ENCODE assay signal across 24 cellular contexts in the genomic region with DNA sequence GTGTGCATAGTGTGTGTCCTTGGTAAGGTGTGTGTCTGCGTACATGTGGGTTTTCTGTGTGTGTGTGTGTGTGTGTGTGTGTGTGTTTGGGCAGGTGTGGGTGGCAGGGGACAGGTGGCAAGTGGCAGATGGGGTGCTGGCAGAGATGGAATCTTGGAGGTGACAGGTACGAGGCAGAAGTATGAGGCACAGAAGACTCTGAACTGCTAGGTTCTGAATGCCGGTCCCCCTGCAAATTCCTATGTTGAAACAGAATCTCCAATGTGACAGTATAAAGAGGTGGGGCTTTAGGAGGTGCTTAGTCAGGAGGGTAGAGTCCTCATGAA.
"Had no signal": no experiment of that assay in that cellular context is flagged by ENCODE, and none has a peak within 500 bp of the region (broad histone marks: within the 10 kb centered on the region; RNA-seq: fewer than 3 reads in every experiment).

No MANE protein-coding gene starts in this region.

- H3K27me3 Mint-ChIP-seq: stimulated activated naive CD8-positive, alpha-beta T cell treated with anti-CD3 and anti-CD28 coated beads, Interleukin-15, amount 100 ng/mL, for 72 hours; type B pancreatic cell had no signal

- DNase-seq: dermis blood vessel endothelial cell; effector memory CD8-positive, alpha-beta T cell; hypothalamus; immature natural killer cell; kidney glomerular epithelial cell; left colon; left ventricle myocardium superior; lower lobe of right lung; nephron progenitor cell; occipital lobe; small intestine; stimulated activated CD4-positive, alpha-beta T cell treated with anti-CD3 and anti-CD28 coated beads, Interleukin-15, amount 100 ng/mL, for 24 hours; stimulated activated CD4-positive, alpha-beta T cell treated with anti-CD3 and anti-CD28 coated beads, Interleukin-2, amount 100 ng/mL, for 48 hours; stimulated activated naive CD4-positive, alpha-beta T cell; stimulated activated naive CD8-positive, alpha-beta T cell treated with anti-CD3 and anti-CD28 coated beads, Interleukin-15, amount 100 ng/mL, for 72 hours; uterus had no signal

- ATAC-seq: effector memory CD8-positive, alpha-beta T cell; left colon; left ventricle myocardium superior; lower lobe of right lung; naive thymus-derived CD8-positive, alpha-beta T cell; right lobe of liver; stimulated activated naive CD8-positive, alpha-beta T cell treated with anti-CD3 and anti-CD28 coated beads, Interleukin-15, amount 100 ng/mL, for 72 hours had no signal

- H3K36me3 ChIP-seq: colonic mucosa, lower lobe of right lung, prostate gland, right lobe of liver, suprapubic skin, uterus had no signal

- H3K36me3 Mint-ChIP-seq: immature natural killer cell; naive thymus-derived CD8-positive, alpha-beta T cell had no signal

- H3K27me3 ChIP-seq: colonic mucosa, right lobe of liver, suprapubic skin, uterus had no signal

- H3K9me3 Mint-ChIP-seq: central memory CD8-positive, alpha-beta T cell; effector memory CD8-positive, alpha-beta T cell; immature natural killer cell; naive thymus-derived CD8-positive, alpha-beta T cell; nephron progenitor cell; stimulated activated naive CD8-positive, alpha-beta T cell treated with anti-CD3 and anti-CD28 coated beads, Interleukin-15, amount 100 ng/mL, for 72 hours; type B pancreatic cell had no signal

- H3K4me1 ChIP-seq: colonic mucosa, lower lobe of right lung, prostate gland, right lobe of liver, suprapubic skin, uterus had no signal

- H3K27ac Mint-ChIP-seq: effector memory CD8-positive, alpha-beta T cell; immature natural killer cell; naive thymus-derived CD8-positive, alpha-beta T cell; nephron progenitor cell; stimulated activated naive CD8-positive, alpha-beta T cell treated with anti-CD3 and anti-CD28 coated beads, Interleukin-15, amount 100 ng/mL, for 72 hours; type B pancreatic cell had no signal

- H3K27ac ChIP-seq: colonic mucosa, lower lobe of right lung, prostate gland, right lobe of liver, suprapubic skin, uterus had no signal

- H3K9me3 ChIP-seq: colonic mucosa, lower lobe of right lung, prostate gland, right lobe of liver, suprapubic skin, uterus had no signal

- H3K4me3 Mint-ChIP-seq: central memory CD8-positive, alpha-beta T cell; effector memory CD8-positive, alpha-beta T cell; immature natural killer cell; naive thymus-derived CD8-positive, alpha-beta T cell; nephron progenitor cell; stimulated activated naive CD8-positive, alpha-beta T cell treated with anti-CD3 and anti-CD28 coated beads, Interleukin-15, amount 100 ng/mL, for 72 hours; type B pancreatic cell had no signal

- H3K4me3 ChIP-seq: colonic mucosa, lower lobe of right lung, prostate gland, right lobe of liver, suprapubic skin, uterus had no signal

- FAIRE-seq: frontal cortex, small intestine had no signal

- H3K4me1 Mint-ChIP-seq: central memory CD8-positive, alpha-beta T cell; immature natural killer cell; nephron progenitor cell; stimulated activated naive CD8-positive, alpha-beta T cell treated with anti-CD3 and anti-CD28 coated beads, Interleukin-15, amount 100 ng/mL, for 72 hours had no signal
